1 cellular context compared by ENCODE assay signal in the genomic region with DNA sequence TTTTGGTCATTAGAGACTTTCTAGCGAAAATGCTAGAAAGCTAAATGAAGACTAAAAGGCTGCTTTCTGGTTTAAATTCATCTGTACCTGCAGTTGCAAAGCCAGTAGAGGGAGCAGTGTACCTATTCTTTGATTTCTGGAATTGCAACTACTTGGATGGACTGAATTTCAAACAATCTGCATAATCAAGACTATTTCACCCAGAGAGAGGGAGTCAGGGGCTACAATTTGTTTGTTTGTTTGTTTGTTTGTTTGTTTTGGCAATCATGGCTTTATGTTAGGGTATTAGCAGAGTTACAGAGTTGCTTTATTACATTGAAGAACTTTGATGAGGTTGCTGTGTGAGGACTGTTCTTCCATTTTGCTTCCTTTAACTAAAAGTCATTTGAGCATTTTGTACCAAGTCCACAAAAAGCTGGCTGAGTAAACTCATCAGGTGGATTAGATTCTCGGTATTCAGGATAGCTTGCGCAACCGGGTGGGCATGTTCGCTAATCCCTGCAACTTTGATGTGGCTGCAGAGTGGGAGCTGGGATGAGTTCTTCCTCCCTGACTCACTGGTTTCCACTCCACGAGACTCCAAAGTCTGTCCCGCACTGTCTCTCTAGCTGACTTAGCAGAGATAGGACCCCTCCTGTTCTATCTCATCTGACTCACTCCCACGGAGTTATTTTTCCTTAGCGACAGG.
TF ChIP-seq lines count a peak whose summit lies in the region.

No MANE protein-coding gene starts in this region.

TF ChIP-seq in GM23338, 12 proteins besides CTCF, POLR2A, EP300 and RAD21 (continued from another document):
- TF ChIP-seq NANOG (IDR thresholded peaks at IDR 0.05; ENCODE audit: borderline replicate concordance): no peak
- TF ChIP-seq CREB1 (CRISPR knock-in tag; IDR thresholded peaks at IDR 0.05; ENCODE audit: low read depth): no peak
- no peak for TF ChIP-seq EZH2 (IDR thresholded peaks at IDR 0.05; ENCODE audit: low read depth, unreplicated experiment)
- TF ChIP-seq STAT1 (IDR thresholded peaks at IDR 0.05; ENCODE audit: unreplicated experiment): no peak
- TF ChIP-seq, protein P1, sequence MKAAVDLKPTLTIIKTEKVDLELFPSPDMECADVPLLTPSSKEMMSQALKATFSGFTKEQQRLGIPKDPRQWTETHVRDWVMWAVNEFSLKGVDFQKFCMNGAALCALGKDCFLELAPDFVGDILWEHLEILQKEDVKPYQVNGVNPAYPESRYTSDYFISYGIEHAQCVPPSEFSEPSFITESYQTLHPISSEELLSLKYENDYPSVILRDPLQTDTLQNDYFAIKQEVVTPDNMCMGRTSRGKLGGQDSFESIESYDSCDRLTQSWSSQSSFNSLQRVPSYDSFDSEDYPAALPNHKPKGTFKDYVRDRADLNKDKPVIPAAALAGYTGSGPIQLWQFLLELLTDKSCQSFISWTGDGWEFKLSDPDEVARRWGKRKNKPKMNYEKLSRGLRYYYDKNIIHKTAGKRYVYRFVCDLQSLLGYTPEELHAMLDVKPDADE (IDR thresholded peaks at IDR 0.05): no peak
